Comparison of ENCODE assay signal across 8 cellular contexts in the genomic region with DNA sequence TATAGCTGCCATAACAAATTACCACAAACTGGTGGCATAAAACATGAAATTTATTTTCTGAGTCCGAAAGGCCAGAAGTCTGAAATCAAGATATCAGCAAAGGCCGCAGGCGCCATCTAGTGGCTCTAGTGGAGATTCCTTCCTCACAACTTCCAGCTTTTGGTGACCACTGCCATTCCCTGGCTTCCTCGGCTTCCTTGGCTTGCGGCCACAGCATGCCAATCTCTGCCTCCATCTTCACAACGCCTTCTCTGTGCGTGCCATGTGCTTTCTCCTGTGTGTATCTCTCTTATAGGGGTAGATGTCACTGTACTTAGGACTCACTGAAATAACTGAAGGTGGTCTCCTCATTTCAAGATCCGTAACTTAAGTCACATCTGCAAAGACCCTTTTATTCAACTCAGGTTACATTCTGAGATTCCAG. TPM values are rescaled to one million over a fixed set of nuclear protein-coding genes. Genes with fewer than 3 reads are reported as not detected.
DNase-seq lines count a peak whose midpoint lies in the region; ATAC-seq, FAIRE-seq and TF ChIP-seq lines count a peak whose summit lies in the region.

No MANE protein-coding gene starts in this region.

- H3K79me2 ChIP-seq in H9 (ENCODE audit: insufficient read depth, low read length) (no peaks in the 10 kb centered on the region), HepG2 (ENCODE audit: insufficient read depth, low read length) (no peaks in the 10 kb centered on the region)

- TF ChIP-seq POLR2A in HepG2 (IDR thresholded peaks at IDR 0.05; ENCODE audit: insufficient read depth in 1 of 2, low read depth in 2 of 2, low read length in 2 of 2) = no peak

- POLR2A ChIA-PET in CD4-positive, alpha-beta T cell (lab: Charles Lee) = interaction anchor here (1.7 to 2.0 kb wide), 2 partner anchors 42 to 438 kb away, joined by 5 to 12 read pairs; no protein-coding TSS in a partner anchor
- POLR2A ChIA-PET in HepG2 (lab: Yijun Ruan, JAX) = no interaction called here

- H3K4ac ChIP-seq in H9 (ENCODE audit: low read depth, low read length) = no peak overlapping the region

- H3K9ac ChIP-seq in H9 (ENCODE audit: extremely low read depth, insufficient read length, low read length) (no peak overlapping the region), HepG2 (ENCODE audit: insufficient read depth, low read depth, low read length) (no peak overlapping the region)

- peaks cover 27% of the 10 kb centered on the region for H3K27me3 Mint-ChIP-seq in CD4-positive, alpha-beta T cell
- peaks cover 52% of the 10 kb centered on the region for H3K27me3 Mint-ChIP-seq in H9 (ENCODE audit: low read depth)

- no peaks in the 10 kb centered on the region for H3K36me3 ChIP-seq in HepG2 (replicated peaks in 1 of 2; ENCODE audit: control insufficient read depth in 1 of 2, insufficient read depth in 2 of 2, low read length in 2 of 2)

- H4K8ac ChIP-seq in H9 (replicated peaks; ENCODE audit: insufficient read length, low read depth, low read length) = no peak overlapping the region

- FAIRE-seq in HepG2 (lab: Jason Lieb, UNC) = peak; percentile 87

- H3K23ac ChIP-seq in H9 (ENCODE audit: insufficient read length, low read depth, low read length) = no peak overlapping the region

- no peak overlapping the region for H3K4me2 ChIP-seq in H9 (ENCODE audit: insufficient read depth, insufficient read length, low read length)
- H3K4me2 ChIP-seq in HepG2 (ENCODE audit: low read depth, low read length) = no peak overlapping the region

- DNase-seq in CD4-positive, alpha-beta T cell = peak; percentile 43 to 67 (median 51)
- DNase-seq in H9 (peak; percentile 70), NCI-H345 treated with DMSO at 0.1 percent for 48 hours (lab: John Stamatoyannopoulos, UW; ENCODE audit: unreplicated experiment) (peak; percentile 56), coronary artery (ENCODE audit: low spot score) (no peak), HepG2 (ENCODE audit: low spot score) (peak; percentile 81)
- peak; percentile 58 to 70 for DNase-seq in activated CD4-positive, alpha-beta T cell treated with anti-CD3 and anti-CD28 coated beads for 4 hours
- DNase-seq in stimulated activated CD4-positive, alpha-beta T cell treated with anti-CD3 and anti-CD28 coated beads, TNF-alpha, amount 100 ng/mL, for 48 hours (ENCODE audit: low read depth in 3 of 3) = peak; percentile 16 to 52 (median 43)

- TF ChIP-seq EP300 in HepG2 (IDR thresholded peaks at IDR 0.05; ENCODE audit: low read depth in 2 of 2, low read length in 2 of 2) (no peak), HepG2 (CRISPR knock-in tag; IDR thresholded peaks at IDR 0.05; ENCODE audit: borderline replicate concordance) (no peak)

- H3K56ac ChIP-seq in H9 (ENCODE audit: insufficient read length, low read depth, low read length) = no peak overlapping the region

- no peak overlapping the region for H3K27ac Mint-ChIP-seq in CD4-positive, alpha-beta T cell
- no peak overlapping the region for H3K27ac Mint-ChIP-seq in H9

- no peak overlapping the region for H3K4me3 Mint-ChIP-seq in CD4-positive, alpha-beta T cell
- H3K4me3 Mint-ChIP-seq in H9 = no peak overlapping the region

- H3K9me3 Mint-ChIP-seq in CD4-positive, alpha-beta T cell = no peaks in the 10 kb centered on the region
- peaks cover 7 to 23% of the 10 kb centered on the region in 2 experiments; a peak in 4 of 5 replicates for H3K9me3 Mint-ChIP-seq in H9

- H4K91ac ChIP-seq in H9 (ENCODE audit: insufficient read length, low read depth, low read length) = no peak overlapping the region

- intact Hi-C loops in CD4-positive, alpha-beta T cell (cut with DNase I, micrococcal nuclease) = loop anchor here (1.0 to 10.0 kb wide), 7 partner anchors 73 to 1539 kb away; no protein-coding TSS in a partner anchor
- intact Hi-C loops in HepG2 (cut with micrococcal nuclease; ENCODE audit: unreplicated experiment) = loop anchor here (1.0 to 5.0 kb wide), 5 partner anchors 71 to 438 kb away; a partner anchor contains a TSS

- H3K27me3 ChIP-seq in CD4-positive, alpha-beta T cell (ENCODE audit: control insufficient read depth, insufficient read depth, low read length) = no peaks in the 10 kb centered on the region
- H3K27me3 ChIP-seq in H9 (ENCODE audit: insufficient read depth, low read length) = peaks cover 6% of the 10 kb centered on the region; the same call in 1 of the 2 replicates
- H3K27me3 ChIP-seq in HepG2 (ENCODE audit: control insufficient read depth in 1 of 2, insufficient read depth in 2 of 2, low read length in 2 of 2) = peaks cover 2% of the 10 kb centered on the region in 2 experiments; a peak in 3 of 5 replicates

- H2BK20ac ChIP-seq in H9 (ENCODE audit: low read depth, low read length, poor library complexity, severe bottlenecking) = no peak overlapping the region

- no peak overlapping the region for H4K5ac ChIP-seq in H9 (ENCODE audit: insufficient read length, low read depth, low read length)

- peak; percentile 94 for TF ChIP-seq RAD21 in HepG2 (CRISPR knock-in tag; IDR thresholded peaks at IDR 0.05)

- in situ Hi-C loops in HepG2 (cut with HindIII; ENCODE audit: extremely low pct_ligation_motif_present, low pct_unique_long_range_greater_than_20kb) = loop anchor here (5.0 kb wide), 2 partner anchors 71 to 436 kb away; no protein-coding TSS in a partner anchor

- no peak overlapping the region for H2BK120ac ChIP-seq in H9 (ENCODE audit: low read depth, low read length, poor library complexity, severe bottlenecking)

- H2BK12ac ChIP-seq in H9 (ENCODE audit: insufficient read length, low read depth, low read length) = no peak overlapping the region

- H3K4me3 ChIP-seq in coronary artery (no peak overlapping the region), HepG2 (replicated peaks in 1 of 3; ENCODE audit: insufficient read depth in 1 of 3, low read depth in 2 of 3, low read length in 3 of 3) (no peak overlapping the region)

- H2AFZ ChIP-seq in H9 (ENCODE audit: low read length) = no peak overlapping the region
- no peak overlapping the region for H2AFZ ChIP-seq in HepG2 (ENCODE audit: low read length)

- no peaks in the 10 kb centered on the region for H3K9me3 ChIP-seq in CD4-positive, alpha-beta T cell (ENCODE audit: control insufficient read depth, low read length)
- H3K9me3 ChIP-seq in H9 (ENCODE audit: control insufficient read depth, low read depth, low read length) (no peaks in the 10 kb centered on the region), HepG2 (ENCODE audit: low read length) (0 out of 2 replicates have a peak, but pooled peaks cover 3% of the 10 kb centered on the region)

- no peak overlapping the region for H2BK5ac ChIP-seq in H9 (ENCODE audit: insufficient read length, low read length)

- no peak overlapping the region for H3K18ac ChIP-seq in H9 (ENCODE audit: insufficient read length, low read depth, low read length)

- H3K79me1 ChIP-seq in H9 (ENCODE audit: insufficient read depth, low read depth, low read length, poor library complexity, severe bottlenecking) = no peaks in the 10 kb centered on the region

- peak; percentile 98 for TF ChIP-seq CTCF in CD4-positive, alpha-beta T cell (IDR thresholded peaks at IDR 0.05)
- TF ChIP-seq CTCF in H9 (conservative IDR thresholded peaks at IDR 0.05) = peak; percentile 94
- TF ChIP-seq CTCF in coronary artery (IDR thresholded peaks at IDR 0.05) = peak; percentile 68
- TF ChIP-seq CTCF in HepG2 (CRISPR knock-in tag; IDR thresholded peaks at IDR 0.05) = peak; percentile 95

- H3K4me1 ChIP-seq in H9 (ENCODE audit: insufficient read depth, low read length) (no peaks in the 10 kb centered on the region), HepG2 (ENCODE audit: insufficient read depth, low read length) (0 out of 2 replicates have a peak, but pooled peaks cover 2% of the 10 kb centered on the region)

- WGBS in H9 (ENCODE audit: extremely low coverage, insufficient read length, low lambda C conversion rate) = no CpG with 5 or more reads among the region's 8 CpGs
- WGBS in HepG2 (ENCODE audit: low lambda C conversion rate) = 16% methylated on average over 8 of the region's 8 CpGs

- CTCF ChIA-PET in CD4-positive, alpha-beta T cell (lab: Charles Lee) = interaction anchor here (0.6 to 3.5 kb wide), 21 partner anchors 9 to 1540 kb away, joined by 3 to 31 read pairs (median 4); no protein-coding TSS in a partner anchor
- CTCF ChIA-PET in HepG2 (lab: Yijun Ruan, JAX; ENCODE audit: low intra/inter-chr PET ratio, low total read pairs) = interaction anchor here (1.5 to 4.6 kb wide), 4 partner anchors 71 to 439 kb away, joined by 3 to 59 read pairs (median 48); no protein-coding TSS in a partner anchor

- no peak overlapping the region for H2AK5ac ChIP-seq in H9 (ENCODE audit: insufficient read length, low read length)

- no peak overlapping the region for H3K14ac ChIP-seq in H9 (ENCODE audit: insufficient read depth, low read length)

- BruUV-seq in HepG2 (replicated peaks; lab: Mats Ljungman, UMichigan) = no TSS peak

- H3T11ph ChIP-seq in H9 (ENCODE audit: low read length) = no peak overlapping the region

- peak; percentile 52 for ATAC-seq in CD4-positive, alpha-beta T cell (ENCODE audit: poor library complexity)
- peak; percentile 79 for ATAC-seq in HepG2
- ATAC-seq in HG02610 (IDR thresholded peaks at IDR 0.05; ENCODE audit: unreplicated experiment) = no peak

- H4K20me1 ChIP-seq in H9 (ENCODE audit: control insufficient read depth, insufficient read depth, insufficient read length) (no peaks in the 10 kb centered on the region), HepG2 (ENCODE audit: insufficient read depth, low read length) (no peaks in the 10 kb centered on the region)

- H2BK15ac ChIP-seq in H9 (ENCODE audit: low read depth, low read length) = no peak overlapping the region

- no peak overlapping the region for H3K27ac ChIP-seq in CD4-positive, alpha-beta T cell (ENCODE audit: low read depth, low read length)
- H3K27ac ChIP-seq in H9 (ENCODE audit: insufficient read length, low read depth, low read length) = no peak overlapping the region
- no peak overlapping the region for H3K27ac ChIP-seq in coronary artery
- H3K27ac ChIP-seq in HepG2 (ENCODE audit: extremely low read length, insufficient read depth, low read length) = no peak overlapping the region

- H3K36me3 Mint-ChIP-seq in CD4-positive, alpha-beta T cell (ENCODE audit: low read depth) = no peaks in the 10 kb centered on the region
- H3K36me3 Mint-ChIP-seq in H9 (ENCODE audit: insufficient read depth in 1 of 3, low read depth in 3 of 3) = peaks cover 0 to 10% (median 6%) of the 10 kb centered on the region in 3 experiments; a peak in 5 of 7 replicates

- H3K23me2 ChIP-seq in H9 (ENCODE audit: insufficient read length, low read depth, low read length, poor library complexity, severe bottlenecking) = no peaks in the 10 kb centered on the region

- no peaks in the 10 kb centered on the region for H3K4me1 Mint-ChIP-seq in CD4-positive, alpha-beta T cell (ENCODE audit: low read depth)
- peaks cover 0 to 2% of the 10 kb centered on the region in 2 experiments; a peak in 1 of 4 replicates for H3K4me1 Mint-ChIP-seq in H9

RNA-seq across cellular contexts. Expression of a gene that starts 5.4 kb away (rescaled TPM):
- total RNA-seq in CD4-positive, alpha-beta T cell = 1 to 10 TPM; 1.0 to 1.1 TPM
- total RNA-seq in H9 (2021) (1.6 and 1.9 TPM in 2 replicates), HepG2 (2016; rRNA removed; fragmentation: Illumina TruSeq; extraction: Trizol) (0.38 and 0.60 TPM in 2 replicates)
- 0.44 and 0.51 TPM in 2 replicates for total RNA-seq in HepG2 (2016; cell fraction: cytosol; rRNA removed; fragmentation: Illumina TruSeq; extraction: Trizol; ENCODE audit: low read depth)
- total RNA-seq in HepG2 (2016; cell fraction: insoluble cytoplasmic fraction; rRNA removed; fragmentation: Illumina TruSeq; extraction: Trizol) = 0.42 and 0.54 TPM in 2 replicates
- 0.72 and 0.90 TPM in 2 replicates for total RNA-seq in HepG2 (2016; cell fraction: membrane; rRNA removed; fragmentation: Illumina TruSeq; extraction: Trizol)
- total RNA-seq in HepG2 (2016; cell fraction: nucleus; rRNA removed; fragmentation: Illumina TruSeq; extraction: Trizol) = 1.7 and 2.3 TPM in 2 replicates
- 2.2 and 2.3 TPM in 2 replicates for polyA plus RNA-seq in HepG2 (2011; rRNA removed)
- polyA plus RNA-seq in HepG2 (2011; cell fraction: cytosol; rRNA removed) = 0.91 and 1.4 TPM in 2 replicates
- polyA plus RNA-seq in HepG2 (2011; cell fraction: nucleus; rRNA removed) = 7.1 and 8.1 TPM in 2 replicates
- 3.0 and 3.9 TPM in 2 replicates for polyA plus RNA-seq in HepG2 (2012)
- polyA plus RNA-seq in HepG2 (2016; cell fraction: cytosol; fragmentation: Illumina TruSeq; extraction: Trizol; ENCODE audit: low read depth) = 0.06 and 0.17 TPM in 2 replicates
- 0.98 and 1.4 TPM in 2 replicates for polyA plus RNA-seq in HepG2 (2016; cell fraction: insoluble cytoplasmic fraction; fragmentation: Illumina TruSeq; extraction: Trizol; ENCODE audit: low read depth)
- 0.48 and 0.84 TPM in 2 replicates for polyA plus RNA-seq in HepG2 (2016; cell fraction: membrane; fragmentation: Illumina TruSeq; extraction: Trizol; ENCODE audit: low read depth)
- 3.1 and 4.2 TPM in 2 replicates for polyA plus RNA-seq in HepG2 (2016; cell fraction: nucleus; fragmentation: Illumina TruSeq; extraction: Trizol; ENCODE audit: insufficient read depth, low read depth)
- polyA minus RNA-seq in HepG2 (2011; rRNA and poly(A)+ RNA removed; ENCODE audit: low replicate concordance) = 2.9 and 8.6 TPM in 2 replicates
- 0.89 and 1.1 TPM in 2 replicates for polyA minus RNA-seq in HepG2 (2011; cell fraction: cytosol; rRNA and poly(A)+ RNA removed)
- polyA minus RNA-seq in HepG2 (2011; cell fraction: nucleus; rRNA and poly(A)+ RNA removed) = 4.8 and 5.1 TPM in 2 replicates
